ENCODE assay signal across 32 cellular contexts in genomic region chr2:178934571-178934970, GRCh38.
"Had no signal": no experiment of that assay in that cellular context is flagged by ENCODE, and none has a peak within 500 bp of the region (broad histone marks: within the 10 kb centered on the region; RNA-seq: fewer than 3 reads in every experiment).

No MANE protein-coding gene starts in this region.

- H3K4me3 ChIP-seq: adrenal gland, body of pancreas, breast epithelium had no signal

- ATAC-seq: activated CD8-positive, alpha-beta T cell treated with anti-CD3 and anti-CD28 coated beads for 36 hours; activated naive CD4-positive, alpha-beta T cell treated with anti-CD3 and anti-CD28 coated beads, Interleukin-2, amount 50 U/mL, for 72 hours; activated T-cell treated with anti-CD3 and anti-CD28 coated beads, Interleukin-2, amount 50 U/mL, for 4 hours; activated T-cell treated with anti-CD3 and anti-CD28 coated beads, Interleukin-2, amount 50 U/mL, for 72 hours; activated T-helper 17 cell treated with anti-CD3 and anti-CD28 coated beads, Interleukin-2, amount 50 U/mL, for 72 hours; body of pancreas had no signal

- DNase-seq: activated B cell treated with CpG ODN at 0.5 μM for 24 hours; activated CD4-positive, alpha-beta memory T cell treated with anti-CD3 and anti-CD28 coated beads for 36 hours; activated CD4-positive, alpha-beta T cell treated with anti-CD3 and anti-CD28 coated beads for 4 hours; activated CD4-positive, alpha-beta T cell treated with anti-CD3 and anti-CD28 coated beads, Interleukin-2, amount 10 ng/mL, durations not matched to agents 24 days and 14 days; activated CD4-positive, alpha-beta T cell treated with anti-CD3 and anti-CD28 coated beads, Interleukin-2, amount 50 U/mL, for 1 hour; activated CD4-positive, alpha-beta T cell treated with anti-CD3 and anti-CD28 coated beads, Interleukin-2, amount 50 U/mL, for 4 hours; activated CD4-positive, CD25-positive, alpha-beta regulatory T cell treated with anti-CD3 and anti-CD28 coated beads, Interleukin-2, amount 50 U/mL, for 72 hours; activated CD8-positive, alpha-beta memory T cell treated with anti-CD3 and anti-CD28 coated beads, Interleukin-2, amount 50 U/mL, for 4 hours; activated CD8-positive, alpha-beta T cell treated with anti-CD3 and anti-CD28 coated beads for 36 hours; activated effector memory CD4-positive, alpha-beta T cell treated with anti-CD3 and anti-CD28 coated beads, Interleukin-2, amount 50 U/mL, for 16 hours; activated gamma-delta T cell treated with Interleukin-2 at 50 U/mL for 16 hours; activated naive CD4-positive, alpha-beta T cell; activated naive CD4-positive, alpha-beta T cell treated with anti-CD3 and anti-CD28 coated beads for 36 hours; activated naive CD4-positive, alpha-beta T cell treated with anti-CD3 and anti-CD28 coated beads, Interleukin-2, amount 50 U/mL, for 16 hours; activated naive CD8-positive, alpha-beta T cell treated with anti-CD3 and anti-CD28 coated beads for 36 hours; activated T-cell treated with anti-CD3 and anti-CD28 coated beads for 4 hours; activated T-cell treated with anti-CD3 and anti-CD28 coated beads, Interleukin-2, amount 50 U/mL, for 1 hour; activated T-cell treated with anti-CD3 and anti-CD28 coated beads, Interleukin-2, amount 50 U/mL, for 4 hours; activated T-cell treated with anti-CD3 and anti-CD28 coated beads, Interleukin-2, amount 50 U/mL, for 72 hours; adrenal gland; amniotic stem cell; aorta; body of pancreas; brain microvascular endothelial cell; caudate nucleus; cerebellar nuclear complex; T-helper 2 cell; T-helper 9 cell had no signal

- H3K27me3 ChIP-seq: adrenal gland, body of pancreas, brain microvascular endothelial cell, breast epithelium had no signal

- H3K36me3 ChIP-seq: adrenal gland, brain microvascular endothelial cell, breast epithelium had no signal

- H3K9me3 ChIP-seq: body of pancreas had no signal

- H3K27ac ChIP-seq: adrenal gland, body of pancreas, brain microvascular endothelial cell, breast epithelium, VCaP had no signal

- H3K4me1 ChIP-seq: adrenal gland, body of pancreas, breast epithelium had no signal
